ENCODE assay signal across 6 cellular contexts in genomic region chr1:173862146-173862768, GRCh38. TPM values are rescaled to one million over a fixed set of nuclear protein-coding genes. Genes with fewer than 3 reads are reported as not detected.
DNase-seq lines count a peak whose midpoint lies in the region; TF ChIP-seq lines count a peak whose summit lies in the region.
"Not testable (repeated sequence)": the region's sequence is repeated elsewhere in the genome, so short reads cannot be mapped to it uniquely, and the experiment has no call there.

No MANE protein-coding gene starts in this region.

- not testable (repeated sequence) for H3K9me3 ChIP-seq in CD4-positive, alpha-beta memory T cell (ENCODE audit: control insufficient read depth in 1 of 2, low read length in 2 of 2); HEK293 (ENCODE audit: control insufficient read depth, insufficient read depth, low read depth, low read length); OCI-LY7 (ENCODE audit: low read length); trophoblast cell (ENCODE audit: insufficient read depth, low read depth, low read length)

- not testable (repeated sequence) for H2BK12ac ChIP-seq in trophoblast cell (ENCODE audit: low read length)

- not testable (repeated sequence) for H3K14ac ChIP-seq in trophoblast cell (ENCODE audit: low read length)

- not testable (repeated sequence) for H3K9me2 ChIP-seq in OCI-LY7 (ENCODE audit: insufficient read depth, low read length)

- H3K79me2 ChIP-seq in OCI-LY7 (ENCODE audit: insufficient read depth, low read depth, low read length), result peaks cover 39% of the 10 kb centered on the region
- not testable (repeated sequence) for H3K79me2 ChIP-seq in trophoblast cell (ENCODE audit: control insufficient read depth, insufficient read depth, low read length, poor library complexity)

- not testable (repeated sequence) for BruUV-seq in OCI-LY7 (replicated peaks; lab: Mats Ljungman, UMichigan)

- H3K4me1 ChIP-seq in CD4-positive, alpha-beta memory T cell (ENCODE audit: insufficient read depth, low read length), result peaks cover 46% of the 10 kb centered on the region
- not testable (repeated sequence) for H3K4me1 ChIP-seq in HEK293 (ENCODE audit: control insufficient read depth, insufficient read depth, low read length); trophoblast cell (ENCODE audit: control insufficient read depth in 1 of 2, insufficient read depth in 2 of 2, low read length in 2 of 2)
- H3K4me1 ChIP-seq in OCI-LY7 (ENCODE audit: insufficient read depth, low read length, poor library complexity, severe bottlenecking), result peaks cover 40% of the 10 kb centered on the region

- H3K4ac ChIP-seq in trophoblast cell (ENCODE audit: low read depth, low read length), result not testable (repeated sequence)

- H3K36me3 Mint-ChIP-seq in CD4-positive, alpha-beta memory T cell, result peaks cover 53 to 76% of the 10 kb centered on the region in 2 donors
- H3K36me3 Mint-ChIP-seq in brain, result peaks cover 69% of the 10 kb centered on the region

- WGBS in trophoblast cell (ENCODE audit: extremely low coverage, insufficient coverage, insufficient read length), result no CpG with 5 or more reads among the region's 13 CpGs

- H4K8ac ChIP-seq in trophoblast cell (ENCODE audit: low read depth, low read length), result not testable (repeated sequence)

- TF ChIP-seq CTCF in HEK293 (tag by site-specific recombination; IDR thresholded peaks at IDR 0.05); OCI-LY7 (conservative IDR thresholded peaks at IDR 0.05; ENCODE audit: low read length); brain (conservative IDR thresholded peaks at IDR 0.05): not testable (repeated sequence)

- H2AK5ac ChIP-seq in trophoblast cell (ENCODE audit: low read length), result not testable (repeated sequence)

- not testable (repeated sequence) for H3K27me3 Mint-ChIP-seq in CD4-positive, alpha-beta memory T cell; brain

- H3K23ac ChIP-seq in trophoblast cell (ENCODE audit: low read length), result not testable (repeated sequence)

- not testable (repeated sequence) for H3K79me1 ChIP-seq in trophoblast cell (ENCODE audit: low read length)

- H3K27ac ChIP-seq in CD4-positive, alpha-beta memory T cell (ENCODE audit: low read depth, low read length); HEK293 (ENCODE audit: extremely low read depth, low read depth, low read length); trophoblast cell (ENCODE audit: low read depth, low read length): not testable (repeated sequence)
- H3K27ac ChIP-seq in OCI-LY7 (ENCODE audit: low read depth, low read length, poor library complexity, severe bottlenecking), result peak overlapping the region; percentile 91

- H2BK120ac ChIP-seq in trophoblast cell (ENCODE audit: insufficient read depth, low read length, poor library complexity), result not testable (repeated sequence)

- H4K12ac ChIP-seq in trophoblast cell (ENCODE audit: low read depth, low read length), result peak overlapping the region; percentile 68

- not testable (repeated sequence) for H3K4me3 Mint-ChIP-seq in CD4-positive, alpha-beta memory T cell
- peak overlapping the region in 1 of 5 experiments; percentile 40 for H3K4me3 Mint-ChIP-seq in brain

- H3K9me3 Mint-ChIP-seq in CD4-positive, alpha-beta memory T cell; brain: not testable (repeated sequence)

- not testable (repeated sequence) for H3K18ac ChIP-seq in trophoblast cell (ENCODE audit: low read length)

- peak in 1 of 5 donors; percentile 37 for DNase-seq in CD4-positive, alpha-beta memory T cell
- peak; percentile 27 for DNase-seq in OCI-LY7 (ENCODE audit: low spot score)
- DNase-seq in activated CD4-positive, alpha-beta T cell treated with anti-CD3 and anti-CD28 coated beads, Interleukin-2, amount 50 U/mL, for 48 hours, result peak; percentile 46 to 60
- not testable (repeated sequence) for DNase-seq in trophoblast cell

- POLR2A ChIA-PET in CD4-positive, alpha-beta memory T cell (lab: Charles Lee; ENCODE audit: partially characterized antibody), result interaction anchor here (1.8 to 1.9 kb wide), 3 partner anchors 38 to 1137 kb away, joined by 4 to 9 read pairs (median 5); partner anchors contain the start of genes CACYBP, CENPL and DARS2
- POLR2A ChIA-PET in HEK293 (lab: Yijun Ruan, JAX), result interaction anchor here (0.6 to 2.8 kb wide), 7 partner anchors 10 to 1375 kb away, joined by 3 to 11 read pairs (median 4); partner anchors contain the start of genes KLHL20 and PRDX6
- POLR2A ChIA-PET in OCI-LY7 (lab: Charles Lee), result interaction anchor here (0.7 to 1.0 kb wide), 3 partner anchors 34 to 953 kb away, joined by 4 to 6 read pairs (median 5); no protein-coding TSS in a partner anchor

- H3K27me3 ChIP-seq in CD4-positive, alpha-beta memory T cell (ENCODE audit: insufficient read depth, low read length); trophoblast cell (ENCODE audit: insufficient read depth, low read length): not testable (repeated sequence)

- H3K9ac ChIP-seq in trophoblast cell (ENCODE audit: low read length), result not testable (repeated sequence)

- peaks cover 31 to 50% (median 39%) of the 10 kb centered on the region in 4 donors for H3K4me1 Mint-ChIP-seq in CD4-positive, alpha-beta memory T cell
- peaks cover 34% of the 10 kb centered on the region for H3K4me1 Mint-ChIP-seq in brain

- CTCF ChIA-PET in CD4-positive, alpha-beta memory T cell (lab: Charles Lee; ENCODE audit: partially characterized antibody), result interaction anchor here (0.7 kb wide), 1 partner anchor 375 kb away, joined by 3 read pairs; no protein-coding TSS in a partner anchor
- CTCF ChIA-PET in HEK293 (lab: Yijun Ruan, JAX), result interaction anchor here (0.7 kb wide), 1 partner anchor 927 kb away, joined by 3 read pairs; no protein-coding TSS in a partner anchor
- CTCF ChIA-PET in OCI-LY7 (lab: Charles Lee; ENCODE audit: unreplicated experiment), result not testable (repeated sequence)

- intact Hi-C loops in CD4-positive, alpha-beta memory T cell (cut with micrococcal nuclease), result loop anchor here (10.0 kb wide), 1 partner anchor 1103 kb away; no protein-coding TSS in a partner anchor
- intact Hi-C loops in OCI-LY7 (cut with micrococcal nuclease; ENCODE audit: unreplicated experiment), result not testable (repeated sequence)

- peaks cover 48% of the 10 kb centered on the region for H3K36me3 ChIP-seq in CD4-positive, alpha-beta memory T cell (ENCODE audit: insufficient read depth, low read length)
- H3K36me3 ChIP-seq in HEK293 (ENCODE audit: control insufficient read depth in 2 of 2, insufficient read depth in 1 of 2, low read length in 2 of 2) (peaks cover 37 to 86% of the 10 kb centered on the region in 2 experiments), OCI-LY7 (ENCODE audit: insufficient read depth, low read length) (peaks cover 90% of the 10 kb centered on the region), trophoblast cell (ENCODE audit: control insufficient read depth in 1 of 2, insufficient read depth in 2 of 2, low read length in 2 of 2) (peaks cover 13 to 28% of the 10 kb centered on the region in 2 experiments)

- not testable (repeated sequence) for H3K4me3 ChIP-seq in CD4-positive, alpha-beta memory T cell (ENCODE audit: low read length in 2 of 2); HEK293 (ENCODE audit: low read depth, low read length); OCI-LY7 (ENCODE audit: low read depth, low read length, poor library complexity, severe bottlenecking); trophoblast cell (ENCODE audit: low read depth, low read length)

- not testable (repeated sequence) for H4K91ac ChIP-seq in trophoblast cell (ENCODE audit: low read depth, low read length)

- not testable (repeated sequence) for H2BK5ac ChIP-seq in trophoblast cell (ENCODE audit: low read depth, low read length, poor library complexity)

- H3K27ac Mint-ChIP-seq in CD4-positive, alpha-beta memory T cell, result peak overlapping the region; percentile 43 to 97 (median 68)
- H3K27ac Mint-ChIP-seq in brain, result peak overlapping the region in 3 of 5 experiments; percentile 22 to 66 (median 48)

- peak overlapping the region; percentile 93 for H3K4me2 ChIP-seq in OCI-LY7 (ENCODE audit: low read length)
- not testable (repeated sequence) for H3K4me2 ChIP-seq in trophoblast cell (ENCODE audit: low read length)

- not testable (repeated sequence) for H2AFZ ChIP-seq in OCI-LY7 (ENCODE audit: low read length); trophoblast cell (ENCODE audit: insufficient read depth, low read length, poor library complexity)

- peaks cover 41% of the 10 kb centered on the region for H4K20me1 ChIP-seq in OCI-LY7 (ENCODE audit: insufficient read depth, low read length)

RNA-seq across cellular contexts. Expression of gene GAS5, which starts 5.5 kb away (rescaled TPM):
- total RNA-seq in CD4-positive, alpha-beta memory T cell, result 100 to 1,000 TPM; 676 to 709 TPM
- 100 to 1,000 TPM; 312 to 395 TPM for polyA plus RNA-seq in CD4-positive, alpha-beta memory T cell
- 899 and 1,026 TPM in 2 replicates for total RNA-seq in OCI-LY7 (2014; rRNA removed; shearing (Covaris generic))
- 901 and 987 TPM in 2 replicates for total RNA-seq in OCI-LY7 (2022)
- 188 TPM for polyA plus RNA-seq in brain (ENCODE audit: insufficient read depth, low read depth, low replicate concordance)
- polyA plus RNA-seq in trophoblast cell (2013), result 243 TPM in 2 replicates

RNA-seq across cellular contexts. Expression of gene ZBTB37, which starts 5.9 kb away (rescaled TPM):
- 10 to 100 TPM; 24.3 to 26.5 TPM for total RNA-seq in CD4-positive, alpha-beta memory T cell
- 1 to 10 TPM in 1 of 2 donors, under 1 TPM in 1; 0.95 to 2.2 TPM for polyA plus RNA-seq in CD4-positive, alpha-beta memory T cell
- total RNA-seq in OCI-LY7 (2014; rRNA removed; shearing (Covaris generic)), result 10.9 TPM in 2 replicates
- 23.7 and 23.9 TPM in 2 replicates for total RNA-seq in OCI-LY7 (2022)
- 0.76 TPM for polyA plus RNA-seq in brain (ENCODE audit: insufficient read depth, low read depth, low replicate concordance)
- polyA plus RNA-seq in trophoblast cell (2013), result 2.4 and 2.7 TPM in 2 replicates

RNA-seq across cellular contexts. Expression of gene CENPL, which starts 37.6 kb away (rescaled TPM):
- total RNA-seq in CD4-positive, alpha-beta memory T cell, result 10 to 100 TPM in 1 of 2 experiments, 1 to 10 TPM in 1; 9.0 to 10.2 TPM
- 1 to 10 TPM; 6.1 to 7.0 TPM for polyA plus RNA-seq in CD4-positive, alpha-beta memory T cell
- 25.4 and 47.0 TPM in 2 replicates for total RNA-seq in OCI-LY7 (2014; rRNA removed; shearing (Covaris generic))
- total RNA-seq in OCI-LY7 (2022), result 36.1 and 39.3 TPM in 2 replicates
- polyA plus RNA-seq in brain (ENCODE audit: insufficient read depth, low read depth, low replicate concordance), result 10.2 TPM
- 7.7 and 8.2 TPM in 2 replicates for polyA plus RNA-seq in trophoblast cell (2013)

RNA-seq across cellular contexts. Expression of gene DARS2, which starts 37.8 kb away (rescaled TPM):
- 10 to 100 TPM; 13.4 to 13.5 TPM for total RNA-seq in CD4-positive, alpha-beta memory T cell
- polyA plus RNA-seq in CD4-positive, alpha-beta memory T cell, result 1 to 10 TPM; 3.6 to 9.7 TPM
- total RNA-seq in OCI-LY7 (2014; rRNA removed; shearing (Covaris generic)), result 42.4 and 45.6 TPM in 2 replicates
- 70.8 and 74.8 TPM in 2 replicates for total RNA-seq in OCI-LY7 (2022)
- polyA plus RNA-seq in brain (ENCODE audit: insufficient read depth, low read depth, low replicate concordance), result 21.7 TPM
- 17.2 and 17.4 TPM in 2 replicates for polyA plus RNA-seq in trophoblast cell (2013)

RNA-seq across cellular contexts. Expression of gene SERPINC1, which starts 54.9 kb away (rescaled TPM):
- total RNA-seq in CD4-positive, alpha-beta memory T cell, result not detected
- polyA plus RNA-seq in CD4-positive, alpha-beta memory T cell, result not detected
- not detected in 2 replicates for total RNA-seq in OCI-LY7 (2014; rRNA removed; shearing (Covaris generic))
- not detected in 2 replicates for total RNA-seq in OCI-LY7 (2022)
- polyA plus RNA-seq in brain (ENCODE audit: insufficient read depth, low read depth, low replicate concordance), result 0.22 TPM
- 0.15 TPM in 2 replicates for polyA plus RNA-seq in trophoblast cell (2013)
